Comparison of ENCODE assay signal across 21 cellular contexts in genomic region chr1:115527746-115528145, GRCh38.
"Had no signal": no experiment of that assay in that cellular context is flagged by ENCODE, and none has a peak within 500 bp of the region (broad histone marks: within the 10 kb centered on the region; RNA-seq: fewer than 3 reads in every experiment).

No MANE protein-coding gene starts in this region.

- H3K27me3 ChIP-seq: ascending aorta, brain microvascular endothelial cell, heart right ventricle, neutrophil, pancreas, right atrium auricular region, tibial artery had no signal

- H3K4me3 ChIP-seq: ascending aorta, heart right ventricle, lower lobe of right lung, pancreas, psoas muscle, right atrium auricular region, tibial artery had no signal

- H3K27ac Mint-ChIP-seq: activated naive CD4-positive, alpha-beta T cell treated with anti-CD3 and anti-CD28 coated beads, Interleukin-2, amount 50 U/mL, for 72 hours; activated T-cell treated with anti-CD3 and anti-CD28 coated beads, Interleukin-2, amount 50 U/mL, for 24 hours; activated T-helper 17 cell treated with anti-CD3 and anti-CD28 coated beads, Interleukin-2, amount 50 U/mL, for 72 hours; naive thymus-derived CD8-positive, alpha-beta T cell; stimulated activated naive CD8-positive, alpha-beta T cell treated with anti-CD3 and anti-CD28 coated beads, Interleukin-15, Interleukin-2, amounts not matched to agents 100 ng/mL and 50 ng/mL, for 24 hours; T-cell; T-helper 2 cell treated with Interferon-gamma antibody and Interleukin-4, amounts not matched to agents 5 μg/mL and 100 μg/mL, for 36 hours had no signal

- H3K36me3 Mint-ChIP-seq: activated naive CD4-positive, alpha-beta T cell treated with anti-CD3 and anti-CD28 coated beads, Interleukin-2, amount 50 U/mL, for 72 hours; naive thymus-derived CD8-positive, alpha-beta T cell; T-cell had no signal

- ATAC-seq: activated naive CD4-positive, alpha-beta T cell treated with anti-CD3 and anti-CD28 coated beads, Interleukin-2, amount 50 U/mL, for 72 hours; activated T-helper 17 cell treated with anti-CD3 and anti-CD28 coated beads, Interleukin-2, amount 50 U/mL, for 72 hours; heart right ventricle; left lobe of liver; lower lobe of right lung; naive thymus-derived CD8-positive, alpha-beta T cell; pancreas; psoas muscle; T-cell had no signal

- H3K9me3 ChIP-seq: ascending aorta, heart right ventricle, lower lobe of right lung, neutrophil, pancreas, psoas muscle, right atrium auricular region, tibial artery had no signal

- H3K9me3 Mint-ChIP-seq: activated naive CD4-positive, alpha-beta T cell treated with anti-CD3 and anti-CD28 coated beads, Interleukin-2, amount 50 U/mL, for 72 hours; activated T-cell treated with anti-CD3 and anti-CD28 coated beads, Interleukin-2, amount 50 U/mL, for 24 hours; activated T-helper 17 cell treated with anti-CD3 and anti-CD28 coated beads, Interleukin-2, amount 50 U/mL, for 72 hours; central memory CD8-positive, alpha-beta T cell; naive thymus-derived CD8-positive, alpha-beta T cell; stimulated activated naive CD8-positive, alpha-beta T cell treated with anti-CD3 and anti-CD28 coated beads, Interleukin-15, Interleukin-2, amounts not matched to agents 100 ng/mL and 50 ng/mL, for 24 hours; T-cell; T-helper 2 cell treated with Interferon-gamma antibody and Interleukin-4, amounts not matched to agents 5 μg/mL and 100 μg/mL, for 36 hours had no signal

- H3K4me1 ChIP-seq: ascending aorta, lower lobe of right lung, pancreas, psoas muscle had no signal

- DNase-seq: activated CD8-positive, alpha-beta memory T cell treated with anti-CD3 and anti-CD28 coated beads, Interleukin-2, amount 50 U/mL, for 4 hours; activated T-cell treated with anti-CD3 and anti-CD28 coated beads, Interleukin-2, amount 50 U/mL, for 24 hours; brain microvascular endothelial cell; effector memory CD4-positive, alpha-beta T cell; heart right ventricle; lower lobe of right lung; naive thymus-derived CD8-positive, alpha-beta T cell; pancreas; psoas muscle; stimulated activated CD4-positive, alpha-beta T cell treated with anti-CD3 and anti-CD28 coated beads, Interleukin-12 subunit alpha, Interleukin-12 subunit beta, amount 100 ng/mL, for 4 hours; T-cell; tibial artery had no signal

- H3K27ac ChIP-seq: ascending aorta, brain microvascular endothelial cell, heart right ventricle, lower lobe of right lung, neutrophil, pancreas, psoas muscle, right atrium auricular region, tibial artery had no signal

- H3K27me3 Mint-ChIP-seq: activated T-cell treated with anti-CD3 and anti-CD28 coated beads, Interleukin-2, amount 50 U/mL, for 24 hours; stimulated activated naive CD8-positive, alpha-beta T cell treated with anti-CD3 and anti-CD28 coated beads, Interleukin-15, Interleukin-2, amounts not matched to agents 100 ng/mL and 50 ng/mL, for 24 hours had no signal

- H3K36me3 ChIP-seq: ascending aorta, brain microvascular endothelial cell, heart right ventricle, lower lobe of right lung, neutrophil, pancreas, right atrium auricular region, tibial artery had no signal

- H3K4me1 Mint-ChIP-seq: activated T-helper 17 cell treated with anti-CD3 and anti-CD28 coated beads, Interleukin-2, amount 50 U/mL, for 72 hours; central memory CD8-positive, alpha-beta T cell had no signal

- H3K4me3 Mint-ChIP-seq: activated T-cell treated with anti-CD3 and anti-CD28 coated beads, Interleukin-2, amount 50 U/mL, for 24 hours; activated T-helper 17 cell treated with anti-CD3 and anti-CD28 coated beads, Interleukin-2, amount 50 U/mL, for 72 hours; central memory CD8-positive, alpha-beta T cell; naive thymus-derived CD8-positive, alpha-beta T cell; stimulated activated naive CD8-positive, alpha-beta T cell treated with anti-CD3 and anti-CD28 coated beads, Interleukin-15, Interleukin-2, amounts not matched to agents 100 ng/mL and 50 ng/mL, for 24 hours; T-cell; T-helper 2 cell treated with Interferon-gamma antibody and Interleukin-4, amounts not matched to agents 5 μg/mL and 100 μg/mL, for 36 hours had no signal
